ENCODE assay signal across 7 cellular contexts in genomic region chr15:40847225-40847961, GRCh38. TPM values are rescaled to one million over a fixed set of nuclear protein-coding genes. Genes with fewer than 3 reads are reported as not detected.
DNase-seq lines count a peak whose midpoint lies in the region; ATAC-seq lines count a peak whose summit lies in the region.
"Had no signal": no experiment of that assay in that cellular context is flagged by ENCODE, and none has a peak within 500 bp of the region (broad histone marks: within the 10 kb centered on the region; RNA-seq: fewer than 3 reads in every experiment).

No MANE protein-coding gene starts in this region.

- peak overlapping the region; percentile 0 for H3K27ac Mint-ChIP-seq in T-helper 1 cell treated with Interleukin-12 subunit alpha and Interleukin-12 subunit beta and Interleukin-4 antibody, amounts not matched to agents 30 μg/mL and 1 μg/mL, for 36 hours
- H3K27ac Mint-ChIP-seq in dendritic cell treated with granulocyte-macrophage colony-stimulating factor and Interleukin-4, amounts not matched to agents 40 ng/mL and 50 ng/mL, for 4 days, result peak overlapping the region; percentile 93

- DNase-seq in T-helper 1 cell (no peak), NCI-H2029 treated with DMSO at 0.1 percent for 48 hours (lab: John Stamatoyannopoulos, UW) (peak; percentile 71), renal cortical epithelial cell (ENCODE audit: low read depth) (peak; percentile 91)

- no peaks in the 10 kb centered on the region for H3K9me3 Mint-ChIP-seq in T-helper 1 cell treated with Interleukin-12 subunit alpha and Interleukin-12 subunit beta and Interleukin-4 antibody, amounts not matched to agents 30 μg/mL and 1 μg/mL, for 36 hours
- H3K9me3 Mint-ChIP-seq in dendritic cell treated with granulocyte-macrophage colony-stimulating factor and Interleukin-4, amounts not matched to agents 40 ng/mL and 50 ng/mL, for 4 days, result no peaks in the 10 kb centered on the region

- H3K36me3 Mint-ChIP-seq in T-helper 1 cell treated with Interleukin-12 subunit alpha and Interleukin-12 subunit beta and Interleukin-4 antibody, amounts not matched to agents 30 μg/mL and 1 μg/mL, for 36 hours (ENCODE audit: low read depth), result peaks cover 2% of the 10 kb centered on the region
- H3K36me3 Mint-ChIP-seq in dendritic cell treated with granulocyte-macrophage colony-stimulating factor and Interleukin-4, amounts not matched to agents 40 ng/mL and 50 ng/mL, for 4 days (ENCODE audit: low read depth), result peaks cover 60% of the 10 kb centered on the region

- peaks cover 31% of the 10 kb centered on the region for H3K4me1 Mint-ChIP-seq in T-helper 1 cell treated with Interleukin-12 subunit alpha and Interleukin-12 subunit beta and Interleukin-4 antibody, amounts not matched to agents 30 μg/mL and 1 μg/mL, for 36 hours (ENCODE audit: low read depth)
- H3K4me1 Mint-ChIP-seq in dendritic cell treated with granulocyte-macrophage colony-stimulating factor and Interleukin-4, amounts not matched to agents 40 ng/mL and 50 ng/mL, for 4 days (ENCODE audit: low read depth), result peaks cover 44% of the 10 kb centered on the region

- intact Hi-C loops in dendritic cell treated with granulocyte-macrophage colony-stimulating factor and Interleukin-4, amounts not matched to agents 40 ng/mL and 50 ng/mL, for 4 days (cut with micrococcal nuclease), result no loop called here

- ATAC-seq in GM18867 (IDR thresholded peaks at IDR 0.05; ENCODE audit: unreplicated experiment), result no peak
- ATAC-seq: gastrocnemius medialis had no signal

- no peak overlapping the region for H3K4me3 Mint-ChIP-seq in T-helper 1 cell treated with Interleukin-12 subunit alpha and Interleukin-12 subunit beta and Interleukin-4 antibody, amounts not matched to agents 30 μg/mL and 1 μg/mL, for 36 hours
- peak overlapping the region; percentile 97 for H3K4me3 Mint-ChIP-seq in dendritic cell treated with granulocyte-macrophage colony-stimulating factor and Interleukin-4, amounts not matched to agents 40 ng/mL and 50 ng/mL, for 4 days

- peaks cover 15% of the 10 kb centered on the region for H3K27me3 Mint-ChIP-seq in T-helper 1 cell treated with Interleukin-12 subunit alpha and Interleukin-12 subunit beta and Interleukin-4 antibody, amounts not matched to agents 30 μg/mL and 1 μg/mL, for 36 hours (ENCODE audit: low read depth)
- H3K27me3 Mint-ChIP-seq in dendritic cell treated with granulocyte-macrophage colony-stimulating factor and Interleukin-4, amounts not matched to agents 40 ng/mL and 50 ng/mL, for 4 days, result peaks cover 8% of the 10 kb centered on the region

RNA-seq across cellular contexts. Expression of gene SPINT1, which starts 3.5 kb away (rescaled TPM):
- 144 and 235 TPM in 2 replicates for total RNA-seq in renal cortical epithelial cell

RNA-seq across cellular contexts. Expression of gene PPP1R14D, which starts 18.9 kb away (rescaled TPM):
- not detected in 2 replicates for total RNA-seq in renal cortical epithelial cell

RNA-seq across cellular contexts. Expression of gene RHOV, which starts 26.6 kb away (rescaled TPM):
- 0.45 and 1.6 TPM in 2 replicates for total RNA-seq in renal cortical epithelial cell
- total RNA-seq: gastrocnemius medialis had no signal

RNA-seq across cellular contexts. Expression of gene DNAJC17, which starts 40.1 kb away (rescaled TPM):
- total RNA-seq in renal cortical epithelial cell, result 16.2 and 24.7 TPM in 2 replicates

RNA-seq across cellular contexts. Expression of gene ZFYVE19, which starts 40.5 kb away (rescaled TPM):
- total RNA-seq in renal cortical epithelial cell, result 24.5 and 30.6 TPM in 2 replicates

Comparison
In these comparisons a context has a peak if more than half of its experiments do, and no peak if none do; other contexts are left out.
1. DNase-seq: peak in NCI-H2029 treated with DMSO at 0.1 percent for 48 hours (single experiment) and renal cortical epithelial cell (single experiment); none in T-helper 1 cell (0 of 5).